In genomic region chr9:32581512-32582143, GRCh38 we compare ENCODE assay signal across 8 cellular contexts. TPM values are rescaled to one million over a fixed set of nuclear protein-coding genes. Genes with fewer than 3 reads are reported as not detected.
DNase-seq lines count a peak whose midpoint lies in the region; ATAC-seq, FAIRE-seq and TF ChIP-seq lines count a peak whose summit lies in the region.

No MANE protein-coding gene starts in this region.

- H3K4me1 ChIP-seq in OCI-LY3 (ENCODE audit: low read length) (peaks cover 14% of the 10 kb centered on the region), lower lobe of right lung (no peaks in the 10 kb centered on the region), suprapubic skin (no peaks in the 10 kb centered on the region)

- peak overlapping the region; percentile 21 for H3K4me2 ChIP-seq in OCI-LY3 (ENCODE audit: low read length)

- DNase-seq in EH (ENCODE audit: low read depth) = peak; percentile 55
- DNase-seq in HTR-8/SVneo (ENCODE audit: insufficient read length, low spot score) = peak; percentile 26
- DNase-seq in bronchial epithelial cell (ENCODE audit: low read depth) = peak; percentile 66
- DNase-seq in lower lobe of right lung = no peak
- DNase-seq in suprapubic skin (ENCODE audit: low spot score in 2 of 2) = no peak

- peak; percentile 87 for TF ChIP-seq CTCF in OCI-LY3 (IDR thresholded peaks at IDR 0.05; ENCODE audit: low read depth, low read length)
- TF ChIP-seq CTCF in bronchial epithelial cell (IDR thresholded peaks at IDR 0.05; ENCODE audit: insufficient read depth, low read length, severe bottlenecking) = peak; percentile 72
- peak; percentile 39 for TF ChIP-seq CTCF in lower lobe of right lung (IDR thresholded peaks at IDR 0.05)
- peak in 1 of 2 donors; percentile 6 for TF ChIP-seq CTCF in suprapubic skin (IDR thresholded peaks at IDR 0.05)

- no peak for TF ChIP-seq POLR2A in suprapubic skin (IDR thresholded peaks at IDR 0.05)

- H3K9me3 ChIP-seq in OCI-LY3 (ENCODE audit: insufficient read depth, low read length) (no peaks in the 10 kb centered on the region), lower lobe of right lung (no peaks in the 10 kb centered on the region), suprapubic skin (no peaks in the 10 kb centered on the region)

- peak; percentile 3 for FAIRE-seq in A204.1 (lab: Jason Lieb, UNC)
- FAIRE-seq in HTR-8/SVneo (lab: Jason Lieb, UNC) = no peak
- FAIRE-seq in bronchial epithelial cell (lab: Jason Lieb, UNC) = no peak

- no peaks in the 10 kb centered on the region for H4K20me1 ChIP-seq in OCI-LY3 (ENCODE audit: insufficient read depth, low read length)

- no peaks in the 10 kb centered on the region for H3K27me3 ChIP-seq in OCI-LY3 (ENCODE audit: low read depth, low read length)
- H3K27me3 ChIP-seq in bronchial epithelial cell (ENCODE audit: control insufficient read depth, insufficient read depth, low read length) = no peaks in the 10 kb centered on the region
- H3K27me3 ChIP-seq in lower lobe of right lung (ENCODE audit: low read depth) = peaks cover 5% of the 10 kb centered on the region
- H3K27me3 ChIP-seq in suprapubic skin = peaks cover 11% of the 10 kb centered on the region

- H3K9ac ChIP-seq in OCI-LY3 (ENCODE audit: low read length) = no peak overlapping the region

- H3K79me2 ChIP-seq in OCI-LY3 (ENCODE audit: low read length) = no peaks in the 10 kb centered on the region

- no peak overlapping the region for H3K27ac ChIP-seq in OCI-LY3 (ENCODE audit: low read length)
- no peak overlapping the region for H3K27ac ChIP-seq in lower lobe of right lung
- H3K27ac ChIP-seq in suprapubic skin = no peak overlapping the region

- WGBS in suprapubic skin = 42% methylated on average over 3 of the region's 3 CpGs

- no peak for TF ChIP-seq EP300 in suprapubic skin (IDR thresholded peaks at IDR 0.05)

- peak in 1 of 2 donors; percentile 46 for ATAC-seq in lower lobe of right lung
- no peak for ATAC-seq in HG03342 (IDR thresholded peaks at IDR 0.05; ENCODE audit: unreplicated experiment)

- H3K4me3 ChIP-seq in OCI-LY3 (ENCODE audit: low read length) = no peak overlapping the region
- no peak overlapping the region for H3K4me3 ChIP-seq in bronchial epithelial cell (ENCODE audit: low read depth, low read length)
- H3K4me3 ChIP-seq in lower lobe of right lung = no peak overlapping the region
- H3K4me3 ChIP-seq in suprapubic skin = no peak overlapping the region

- intact Hi-C loops in lower lobe of right lung (cut with DNase I) = no loop called here

- H3K36me3 ChIP-seq in OCI-LY3 (replicated peaks; ENCODE audit: low read depth, low read length) = no peaks in the 10 kb centered on the region
- no peaks in the 10 kb centered on the region for H3K36me3 ChIP-seq in bronchial epithelial cell (ENCODE audit: control insufficient read depth, insufficient read depth, low read length)
- H3K36me3 ChIP-seq in lower lobe of right lung = no peaks in the 10 kb centered on the region
- H3K36me3 ChIP-seq in suprapubic skin = no peaks in the 10 kb centered on the region

- H2AFZ ChIP-seq in OCI-LY3 (ENCODE audit: low read depth, low read length) = peak overlapping the region; percentile 31; the same call in 1 of the 2 replicates

RNA-seq across cellular contexts. Expression of gene NDUFB6, which starts 8.7 kb away (rescaled TPM):
- total RNA-seq in bronchial epithelial cell (14.8 and 16.8 TPM in 2 replicates), lower lobe of right lung (39.0 TPM), suprapubic skin (10 to 100 TPM; 29.9 to 61.0 (median 41.1) TPM)

RNA-seq across cellular contexts. Expression of gene TOPORS, which starts 29.2 kb away (rescaled TPM):
- total RNA-seq in bronchial epithelial cell (37.9 and 47.5 TPM in 2 replicates), lower lobe of right lung (15.4 TPM), suprapubic skin (10 to 100 TPM; 19.2 to 29.0 (median 23.6) TPM)

RNA-seq across cellular contexts. Expression of gene SMIM27, which starts 29.5 kb away (rescaled TPM):
- total RNA-seq in bronchial epithelial cell (1.3 and 3.1 TPM in 2 replicates), lower lobe of right lung (12.3 TPM), suprapubic skin (1 to 10 TPM; 3.9 to 8.1 (median 6.8) TPM)

RNA-seq across cellular contexts. Expression of gene TAF1L, which starts 53.8 kb away (rescaled TPM):
- under 0.01 TPM in 1 of 2 replicates, not detected in the other for total RNA-seq in bronchial epithelial cell
- not detected for total RNA-seq in lower lobe of right lung
- under 1 TPM in 3 of 4 donors, not detected in 1; 0.08 to 0.24 (median 0.08) TPM for total RNA-seq in suprapubic skin

RNA-seq across cellular contexts. Expression of gene RIGI, which starts 55.6 kb away (rescaled TPM):
- total RNA-seq in bronchial epithelial cell = 1.8 and 2.9 TPM in 2 replicates
- 24.6 TPM for total RNA-seq in lower lobe of right lung
- 1 to 10 TPM; 4.2 to 9.3 (median 7.4) TPM for total RNA-seq in suprapubic skin

Comparison
In these comparisons a context has a peak if more than half of its experiments do, and no peak if none do; other contexts are left out.
1. DNase-seq: peak in EH (single experiment), HTR-8/SVneo (single experiment) and bronchial epithelial cell (single experiment); none in lower lobe of right lung (single experiment) and suprapubic skin (0 of 2).